Comparison of ENCODE assay signal across 20 cellular contexts in genomic region chr14:75724414-75725204, GRCh38.
DNase-seq lines count a peak whose midpoint lies in the region; ATAC-seq and TF ChIP-seq lines count a peak whose summit lies in the region.
"Had no signal": no experiment of that assay in that cellular context is flagged by ENCODE, and none has a peak within 500 bp of the region (broad histone marks: within the 10 kb centered on the region; RNA-seq: fewer than 3 reads in every experiment).

No MANE protein-coding gene starts in this region.

- no peak for TF ChIP-seq CTCF in KMS-11 (conservative IDR thresholded peaks at IDR 0.05; ENCODE audit: low read depth, low read length)
- TF ChIP-seq CTCF in right atrium auricular region (IDR thresholded peaks at IDR 0.05): no peak

- H3K36me3 Mint-ChIP-seq in stimulated activated effector memory CD8-positive, alpha-beta T cell treated with anti-CD3 and anti-CD28 coated beads, Interleukin-12 subunit alpha, Interleukin-12 subunit beta, amount 100 ng/mL, for 72 hours: peaks cover 27% of the 10 kb centered on the region

- H3K9ac ChIP-seq in KMS-11: no peak overlapping the region

- H3K4me3 ChIP-seq in KMS-11 (IDR thresholded peaks at IDR 0.05; ENCODE audit: insufficient read depth, low read depth, low read length) (no peak overlapping the region), right atrium auricular region (no peak overlapping the region)
- H3K4me3 ChIP-seq: upper lobe of left lung had no signal

- H3K27ac ChIP-seq in KMS-11 (no peak overlapping the region; the same call in 1 of the 2 replicates), right atrium auricular region (peak overlapping the region; percentile 47 to 55)
- H3K27ac ChIP-seq: neutrophil had no signal

- no peaks in the 10 kb centered on the region for H3K4me1 Mint-ChIP-seq in stimulated activated effector memory CD8-positive, alpha-beta T cell treated with anti-CD3 and anti-CD28 coated beads, Interleukin-12 subunit alpha, Interleukin-12 subunit beta, amount 100 ng/mL, for 72 hours
- H3K4me1 Mint-ChIP-seq: memory B cell had no signal

- no peak overlapping the region for H3K4me3 Mint-ChIP-seq in stimulated activated effector memory CD8-positive, alpha-beta T cell treated with anti-CD3 and anti-CD28 coated beads, Interleukin-12 subunit alpha, Interleukin-12 subunit beta, amount 100 ng/mL, for 72 hours
- H3K4me3 Mint-ChIP-seq: activated CD4-positive, alpha-beta T cell treated with anti-CD3 and anti-CD28 coated beads, Interleukin-2, amount 10 ng/mL, durations not matched to agents 24 days and 14 days; dendritic cell treated with granulocyte-macrophage colony-stimulating factor and Interleukin-4, amounts not matched to agents 40 ng/mL and 50 ng/mL, for 4 days; memory B cell had no signal

- ATAC-seq in GM18858 (IDR thresholded peaks at IDR 0.05; ENCODE audit: unreplicated experiment) (peak; percentile 79), SK-N-SH treated with all-trans-retinoic acid at 6 μM for 48 hours (no peak), HG03521 (IDR thresholded peaks at IDR 0.05; ENCODE audit: unreplicated experiment) (no peak)
- peak; percentile 63 for ATAC-seq in stimulated activated effector memory CD8-positive, alpha-beta T cell treated with anti-CD3 and anti-CD28 coated beads, Interleukin-12 subunit alpha, Interleukin-12 subunit beta, amount 100 ng/mL, for 72 hours

- no peaks in the 10 kb centered on the region for H3K36me3 ChIP-seq in KMS-11 (ENCODE audit: insufficient read depth)
- H3K36me3 ChIP-seq in right atrium auricular region: no peaks in the 10 kb centered on the region
- H3K36me3 ChIP-seq: neutrophil had no signal

- peak overlapping the region; percentile 21; the same call in 1 of the 2 replicates for H3K4me2 ChIP-seq in KMS-11

- H3K9me3 ChIP-seq in right atrium auricular region: no peaks in the 10 kb centered on the region
- H3K9me3 ChIP-seq: neutrophil, upper lobe of left lung had no signal

- no peaks in the 10 kb centered on the region for H3K79me2 ChIP-seq in KMS-11 (ENCODE audit: insufficient read depth, low read depth)

- H3K27ac Mint-ChIP-seq in stimulated activated effector memory CD8-positive, alpha-beta T cell treated with anti-CD3 and anti-CD28 coated beads, Interleukin-12 subunit alpha, Interleukin-12 subunit beta, amount 100 ng/mL, for 72 hours: no peak overlapping the region
- H3K27ac Mint-ChIP-seq: activated CD4-positive, alpha-beta T cell treated with anti-CD3 and anti-CD28 coated beads, Interleukin-2, amount 10 ng/mL, durations not matched to agents 24 days and 14 days; activated T-helper 2 cell treated with anti-CD3 and anti-CD28 coated beads, Interferon-gamma antibody, Interleukin-2, Interleukin-4, amounts not matched to agents 10 μg/mL and 5 μg/mL and 100 μg/mL, durations not matched to agents 14 hours and 24 hours and 36 hours; dendritic cell treated with granulocyte-macrophage colony-stimulating factor and Interleukin-4, amounts not matched to agents 40 ng/mL and 50 ng/mL, for 4 days; memory B cell had no signal

- no peaks in the 10 kb centered on the region for H4K20me1 ChIP-seq in KMS-11 (ENCODE audit: insufficient read depth)

- no peaks in the 10 kb centered on the region for H3K27me3 ChIP-seq in KMS-11 (ENCODE audit: insufficient read depth, low read depth)
- no peaks in the 10 kb centered on the region for H3K27me3 ChIP-seq in right atrium auricular region
- H3K27me3 ChIP-seq: neutrophil, upper lobe of left lung had no signal

- H3K4me1 ChIP-seq in KMS-11 (ENCODE audit: low read depth, poor library complexity, severe bottlenecking) (peaks cover 15% of the 10 kb centered on the region), right atrium auricular region (peaks cover 0 to 37% of the 10 kb centered on the region in 2 donors)

- H2AFZ ChIP-seq in KMS-11 (ENCODE audit: low read depth): no peak overlapping the region

- DNase-seq in right atrium auricular region (ENCODE audit: low spot score) (no peak), RKO (ENCODE audit: low spot score) (no peak)
- no peak for DNase-seq in stimulated activated effector memory CD8-positive, alpha-beta T cell treated with anti-CD3 and anti-CD28 coated beads, Interleukin-12 subunit alpha, Interleukin-12 subunit beta, amount 100 ng/mL, for 72 hours (ENCODE audit: low spot score in 2 of 2)
- DNase-seq: activated CD4-positive, alpha-beta T cell treated with anti-CD3 and anti-CD28 coated beads, Interleukin-2, amount 10 ng/mL, durations not matched to agents 24 days and 14 days; anterior cingulate cortex; C1 segment of cervical spinal cord; H7; Karpas-422; NCI-H1694; NCI-H526; RPMI8226; upper lobe of left lung had no signal

- H3K9me3 Mint-ChIP-seq in stimulated activated effector memory CD8-positive, alpha-beta T cell treated with anti-CD3 and anti-CD28 coated beads, Interleukin-12 subunit alpha, Interleukin-12 subunit beta, amount 100 ng/mL, for 72 hours: peaks cover 3% of the 10 kb centered on the region
- H3K9me3 Mint-ChIP-seq: activated CD4-positive, alpha-beta T cell treated with anti-CD3 and anti-CD28 coated beads, Interleukin-2, amount 10 ng/mL, durations not matched to agents 24 days and 14 days had no signal

TF ChIP-seq in SK-N-SH treated with all-trans-retinoic acid at 6 μM for 48 hours, 23 proteins besides CTCF, POLR2A, EP300 and RAD21:
- no peak for TF ChIP-seq TOX (CRISPR knock-in tag; IDR thresholded peaks at IDR 0.05; ENCODE audit: borderline replicate concordance)
- TF ChIP-seq BACH2 (CRISPR knock-in tag; IDR thresholded peaks at IDR 0.05; ENCODE audit: borderline replicate concordance): no peak
- TF ChIP-seq ZC3H10 (CRISPR knock-in tag; IDR thresholded peaks at IDR 0.05): no peak
- no peak for TF ChIP-seq ARNTL (CRISPR knock-in tag; IDR thresholded peaks at IDR 0.05; ENCODE audit: borderline replicate concordance, low read depth)
- no peak for TF ChIP-seq ZNF70 (CRISPR knock-in tag; IDR thresholded peaks at IDR 0.05)
- no peak for TF ChIP-seq ZFP30 (CRISPR knock-in tag; IDR thresholded peaks at IDR 0.05)
- no peak for TF ChIP-seq OSR1 (CRISPR knock-in tag; IDR thresholded peaks at IDR 0.05)
- TF ChIP-seq ISL1 (CRISPR knock-in tag; IDR thresholded peaks at IDR 0.05): no peak
- no peak for TF ChIP-seq CSDC2 (CRISPR knock-in tag; IDR thresholded peaks at IDR 0.05)

Comparison
In these comparisons a context has a peak if more than half of its experiments do, and no peak if none do; other contexts are left out.
1. ATAC-seq: peak in GM18858 (single experiment) and stimulated activated effector memory CD8-positive, alpha-beta T cell treated with anti-CD3 and anti-CD28 coated beads, Interleukin-12 subunit alpha, Interleukin-12 subunit beta, amount 100 ng/mL, for 72 hours (single experiment); none in SK-N-SH treated with all-trans-retinoic acid at 6 μM for 48 hours (single experiment) and HG03521 (single experiment).